ENCODE assay signal across 1 cellular context in genomic region chr17:82105882-82106696, GRCh38.
TF ChIP-seq lines count a peak whose summit lies in the region.

No MANE protein-coding gene starts in this region.

TF ChIP-seq in HepG2, 621 proteins besides CTCF, POLR2A, EP300 and RAD21 (continued from another document and continues in another):
- TF ChIP-seq ZUFSP (CRISPR knock-in tag; IDR thresholded peaks at IDR 0.05; ENCODE audit: borderline replicate concordance) (no peak), NFYC (CRISPR knock-in tag; IDR thresholded peaks at IDR 0.05) (peak; percentile 35; the same call in 1 of the 2 replicates), ZNF737 (CRISPR knock-in tag; IDR thresholded peaks at IDR 0.05; ENCODE audit: borderline replicate concordance) (peak; percentile 98), ZNF337 (CRISPR knock-in tag; IDR thresholded peaks at IDR 0.05; ENCODE audit: borderline replicate concordance, low read depth) (peak; percentile 94), GRHL1 (CRISPR knock-in tag; conservative IDR thresholded peaks at IDR 0.05) (no peak), JUNB (CRISPR knock-in tag; IDR thresholded peaks at IDR 0.05; ENCODE audit: borderline replicate concordance) (no peak), TAF1 (CRISPR knock-in tag; IDR thresholded peaks at IDR 0.05) (peak; percentile 86), MYNN (CRISPR knock-in tag; IDR thresholded peaks at IDR 0.05; ENCODE audit: low read depth) (no peak), HNF4A (CRISPR knock-in tag; IDR thresholded peaks at IDR 0.05) (peak; percentile 60; the same call in 1 of the 2 replicates), SIX4 (CRISPR knock-in tag; IDR thresholded peaks at IDR 0.05) (peak; percentile 47; the same call in 1 of the 2 replicates), ZNF331 (CRISPR knock-in tag; IDR thresholded peaks at IDR 0.05) (peak; percentile 91), ZKSCAN5 (CRISPR knock-in tag; IDR thresholded peaks at IDR 0.05) (no peak), CBX5 (CRISPR knock-in tag; IDR thresholded peaks at IDR 0.05; ENCODE audit: borderline replicate concordance) (peak; percentile 68; the same call in 1 of the 2 replicates), ZNF570 (CRISPR knock-in tag; IDR thresholded peaks at IDR 0.05; ENCODE audit: borderline replicate concordance) (no peak), IRF1 (CRISPR knock-in tag; IDR thresholded peaks at IDR 0.05; ENCODE audit: low read depth) (no peak), KDM6A (CRISPR knock-in tag; IDR thresholded peaks at IDR 0.05; ENCODE audit: low read depth) (no peak), CC2D1A (CRISPR knock-in tag; IDR thresholded peaks at IDR 0.05) (no peak), ZBTB33 (CRISPR knock-in tag; IDR thresholded peaks at IDR 0.05) (0 out of 2 replicates have a peak, but pooled peaks have one; percentile 36), HNRNPL (IDR thresholded peaks at IDR 0.05; ENCODE audit: low read depth, low read length) (peak; percentile 93), SMYD3 (CRISPR knock-in tag; IDR thresholded peaks at IDR 0.05) (peak; percentile 90), KDM2A (CRISPR knock-in tag; IDR thresholded peaks at IDR 0.05; ENCODE audit: borderline replicate concordance, low read depth) (peak; percentile 89), CBFB (CRISPR knock-in tag; IDR thresholded peaks at IDR 0.05) (peak; percentile 59; the same call in 1 of the 2 replicates), ZNF720 (CRISPR knock-in tag; IDR thresholded peaks at IDR 0.05) (no peak), ARNTL (CRISPR knock-in tag; IDR thresholded peaks at IDR 0.05) (no peak; the same call in none of the 2 replicates), RFX3 (CRISPR knock-in tag; IDR thresholded peaks at IDR 0.05) (no peak), NRL (CRISPR knock-in tag; IDR thresholded peaks at IDR 0.05; ENCODE audit: borderline replicate concordance) (peak; percentile 91), ZGPAT (CRISPR knock-in tag; IDR thresholded peaks at IDR 0.05) (peak; percentile 92), CENPT (CRISPR knock-in tag; IDR thresholded peaks at IDR 0.05; ENCODE audit: low read depth) (peak; percentile 82; the same call in 1 of the 2 replicates), ZNF558 (CRISPR knock-in tag; IDR thresholded peaks at IDR 0.05; ENCODE audit: borderline replicate concordance) (peak; percentile 96), NR2C2 (CRISPR knock-in tag; IDR thresholded peaks at IDR 0.05; ENCODE audit: borderline replicate concordance) (peak; percentile 92), ZNF788 (CRISPR knock-in tag; IDR thresholded peaks at IDR 0.05; ENCODE audit: borderline replicate concordance) (peak; percentile 66; the same call in 1 of the 2 replicates), PBX2 (CRISPR knock-in tag; IDR thresholded peaks at IDR 0.05) (0 out of 2 replicates have a peak, but pooled peaks have one; percentile 28), SNRNP70 (IDR thresholded peaks at IDR 0.05; ENCODE audit: low read depth, low read length) (no peak), NFIB (CRISPR knock-in tag; IDR thresholded peaks at IDR 0.05; ENCODE audit: borderline replicate concordance) (no peak), HMGXB4 (CRISPR knock-in tag; IDR thresholded peaks at IDR 0.05; ENCODE audit: borderline replicate concordance in 1 of 2, low read depth in 1 of 2) (peak; percentile 94 to 97), ZNF282 (IDR thresholded peaks at IDR 0.05; ENCODE audit: partially characterized antibody) (no peak), SRY (CRISPR knock-in tag; IDR thresholded peaks at IDR 0.05) (peak; percentile 90), ZNF33B (CRISPR knock-in tag; IDR thresholded peaks at IDR 0.05) (no peak; the same call in 1 of the 2 replicates), ZNF251 (CRISPR knock-in tag; IDR thresholded peaks at IDR 0.05) (0 out of 2 replicates have a peak, but pooled peaks have one; percentile 12), KLF12 (CRISPR knock-in tag; IDR thresholded peaks at IDR 0.05; ENCODE audit: borderline replicate concordance) (no peak), ZNF660 (CRISPR knock-in tag; IDR thresholded peaks at IDR 0.05; ENCODE audit: borderline replicate concordance, low read depth) (no peak), TCF7L2 (IDR thresholded peaks at IDR 0.05; ENCODE audit: low read depth, low read length) (no peak), ZNF512B (CRISPR knock-in tag; IDR thresholded peaks at IDR 0.05; ENCODE audit: borderline replicate concordance) (no peak), ZNF556 (CRISPR knock-in tag; IDR thresholded peaks at IDR 0.05; ENCODE audit: borderline replicate concordance) (no peak; the same call in 1 of the 2 replicates), TBX2 (CRISPR knock-in tag; IDR thresholded peaks at IDR 0.05; ENCODE audit: borderline replicate concordance) (peak; percentile 92), MTA3 (CRISPR knock-in tag; IDR thresholded peaks at IDR 0.05) (no peak), REST (IDR thresholded peaks at IDR 0.05; ENCODE audit: borderline replicate concordance in 1 of 2, low read depth in 1 of 2, low read length in 2 of 2) (no peak; a peak in 1 of 4 replicates), ZNF776 (CRISPR knock-in tag; IDR thresholded peaks at IDR 0.05) (peak; percentile 83; the same call in 1 of the 2 replicates), ZNF607 (CRISPR knock-in tag; IDR thresholded peaks at IDR 0.05; ENCODE audit: borderline replicate concordance) (peak; percentile 57; the same call in 1 of the 2 replicates), ZBTB38 (CRISPR knock-in tag; IDR thresholded peaks at IDR 0.05) (no peak; the same call in 1 of the 2 replicates)
